Comparison of ENCODE assay signal across 21 cellular contexts in genomic region chr15:38603271-38603670, GRCh38. TPM values are rescaled to one million over a fixed set of nuclear protein-coding genes. Genes with fewer than 3 reads are reported as not detected.
DNase-seq lines count a peak whose midpoint lies in the region; ATAC-seq and TF ChIP-seq lines count a peak whose summit lies in the region.
"Had no signal": no experiment of that assay in that cellular context is flagged by ENCODE, and none has a peak within 500 bp of the region (broad histone marks: within the 10 kb centered on the region; RNA-seq: fewer than 3 reads in every experiment).

No MANE protein-coding gene starts in this region.

- H3K9me3 Mint-ChIP-seq in GM23338 (no peaks in the 10 kb centered on the region; the same call in 2 of the 3 replicates), nephron (no peaks in the 10 kb centered on the region)
- no peaks in the 10 kb centered on the region for H3K9me3 Mint-ChIP-seq in activated CD4-positive, alpha-beta memory T cell treated with anti-CD3 and anti-CD28 coated beads for 36 hours

- H3K79me2 ChIP-seq in GM23338 (replicated peaks; ENCODE audit: insufficient read depth) (no peaks in the 10 kb centered on the region), OCI-LY7 (ENCODE audit: insufficient read depth, low read depth, low read length) (no peaks in the 10 kb centered on the region)

- H3K27ac ChIP-seq in GM23338 (ENCODE audit: low read depth) (no peak overlapping the region), OCI-LY7 (ENCODE audit: low read depth, low read length, poor library complexity, severe bottlenecking) (no peak overlapping the region)
- H3K27ac ChIP-seq: GM23248, SJSA1 had no signal

- H3K4me1 ChIP-seq in GM23338 (ENCODE audit: insufficient read depth): no peaks in the 10 kb centered on the region
- H3K4me1 ChIP-seq in OCI-LY7 (ENCODE audit: insufficient read depth, low read length, poor library complexity, severe bottlenecking): peaks cover 14% of the 10 kb centered on the region
- H3K4me1 ChIP-seq: SJSA1 had no signal

- H3K27ac Mint-ChIP-seq in GM23338: no peak overlapping the region
- peak overlapping the region; percentile 51 to 88 (median 86) for H3K27ac Mint-ChIP-seq in nephron
- no peak overlapping the region for H3K27ac Mint-ChIP-seq in activated CD4-positive, alpha-beta memory T cell treated with anti-CD3 and anti-CD28 coated beads for 36 hours
- H3K27ac Mint-ChIP-seq: CD14-positive monocyte had no signal

- DNase-seq in GM23338 (ENCODE audit: low spot score) (peak; percentile 28), OCI-LY7 (ENCODE audit: low spot score) (no peak), iPS DF 19.7 (ENCODE audit: low read depth, low spot score) (peak; percentile 9), NCI-H1417 treated with DMSO at 0.1 percent for 48 hours (lab: John Stamatoyannopoulos, UW) (no peak)
- no peak for DNase-seq in activated CD4-positive, alpha-beta memory T cell treated with anti-CD3 and anti-CD28 coated beads for 36 hours
- DNase-seq: GDM1, GM23248, NCI-H1092 treated with DMSO at 0.1 percent for 48 hours, NCI-H1694, NCI-H2081, NCI-H2171, NCI-H345, NCI-H524, NCI-H774, OCI-M1 had no signal

- H3K4me2 ChIP-seq in GM23338 (no peak overlapping the region), OCI-LY7 (ENCODE audit: low read length) (peak overlapping the region; percentile 40; the same call in 1 of the 2 replicates)

- ATAC-seq in GM23338: peak; percentile 82
- no peak for ATAC-seq in HG02571 (IDR thresholded peaks at IDR 0.05; ENCODE audit: unreplicated experiment)
- no peak for ATAC-seq in GM21367 (IDR thresholded peaks at IDR 0.05; ENCODE audit: unreplicated experiment)
- ATAC-seq: Right ventricle myocardium inferior had no signal

- H4K20me1 ChIP-seq in GM23338 (replicated peaks; ENCODE audit: insufficient read depth) (no peaks in the 10 kb centered on the region), OCI-LY7 (ENCODE audit: insufficient read depth, low read length) (no peaks in the 10 kb centered on the region)

- TF ChIP-seq CTCF in GM23338 (conservative IDR thresholded peaks at IDR 0.05; ENCODE audit: low read depth in 2 of 2) (peak in 1 of 2 experiments; percentile 40; a peak in 2 of 4 replicates), OCI-LY7 (conservative IDR thresholded peaks at IDR 0.05; ENCODE audit: low read length) (no peak), nephron (IDR thresholded peaks at IDR 0.05; ENCODE audit: unreplicated experiment in 3 of 3) (no peak)

- intact Hi-C loops in OCI-LY7 (cut with micrococcal nuclease; ENCODE audit: unreplicated experiment): no loop called here
- intact Hi-C loops in activated CD4-positive, alpha-beta memory T cell treated with anti-CD3 and anti-CD28 coated beads for 36 hours (cut with micrococcal nuclease): no loop called here

- H3K36me3 Mint-ChIP-seq in GM23338 (ENCODE audit: low read depth) (no peaks in the 10 kb centered on the region), nephron (ENCODE audit: low read depth) (no peaks in the 10 kb centered on the region)
- H3K36me3 Mint-ChIP-seq in activated CD4-positive, alpha-beta memory T cell treated with anti-CD3 and anti-CD28 coated beads for 36 hours: no peaks in the 10 kb centered on the region
- H3K36me3 Mint-ChIP-seq: CD14-positive monocyte had no signal

- H3K9me3 ChIP-seq in OCI-LY7 (ENCODE audit: low read length): no peaks in the 10 kb centered on the region
- H3K9me3 ChIP-seq: SJSA1 had no signal

- H3K9me2 ChIP-seq in GM23338 (ENCODE audit: insufficient read depth) (no peaks in the 10 kb centered on the region), OCI-LY7 (ENCODE audit: insufficient read depth, low read length) (no peaks in the 10 kb centered on the region)

- no peaks in the 10 kb centered on the region for H3K36me3 ChIP-seq in GM23338 (ENCODE audit: insufficient read depth)
- H3K36me3 ChIP-seq in OCI-LY7 (ENCODE audit: insufficient read depth, low read length): no peaks in the 10 kb centered on the region
- H3K36me3 ChIP-seq: SJSA1 had no signal

- no peaks in the 10 kb centered on the region; the same call in 2 of the 3 replicates for H3K4me1 Mint-ChIP-seq in GM23338
- peaks cover 14% of the 10 kb centered on the region for H3K4me1 Mint-ChIP-seq in nephron
- peaks cover 37% of the 10 kb centered on the region for H3K4me1 Mint-ChIP-seq in activated CD4-positive, alpha-beta memory T cell treated with anti-CD3 and anti-CD28 coated beads for 36 hours (ENCODE audit: low read depth)
- H3K4me1 Mint-ChIP-seq: CD14-positive monocyte had no signal

- peak overlapping the region; percentile 53; the same call in 1 of the 2 replicates for H2AFZ ChIP-seq in GM23338
- H2AFZ ChIP-seq in OCI-LY7 (ENCODE audit: low read length): peak overlapping the region; percentile 61; the same call in 1 of the 2 replicates
- H2AFZ ChIP-seq: GM23248 had no signal

- no peak overlapping the region for H3K4me3 Mint-ChIP-seq in GM23338
- no peak overlapping the region for H3K4me3 Mint-ChIP-seq in nephron
- no peak overlapping the region for H3K4me3 Mint-ChIP-seq in activated CD4-positive, alpha-beta memory T cell treated with anti-CD3 and anti-CD28 coated beads for 36 hours
- H3K4me3 Mint-ChIP-seq: CD14-positive monocyte had no signal

- H3K27me3 Mint-ChIP-seq in GM23338 (ENCODE audit: insufficient read depth, low read depth, poor library complexity): no peaks in the 10 kb centered on the region
- no peaks in the 10 kb centered on the region for H3K27me3 Mint-ChIP-seq in nephron (ENCODE audit: low read depth)
- no peaks in the 10 kb centered on the region for H3K27me3 Mint-ChIP-seq in activated CD4-positive, alpha-beta memory T cell treated with anti-CD3 and anti-CD28 coated beads for 36 hours

- POLR2A ChIA-PET in OCI-LY7 (lab: Charles Lee): interaction anchor here (1.1 kb wide), 1 partner anchor 14 kb away, joined by 3 read pairs; no protein-coding TSS in a partner anchor
- POLR2A ChIA-PET in activated CD4-positive, alpha-beta memory T cell treated with anti-CD3 and anti-CD28 coated beads for 36 hours (lab: Charles Lee): interaction anchor here (0.8 to 13.6 kb wide), 2 partner anchors 9 to 40 kb away, joined by 3 to 394 read pairs; partner anchors contain the start of gene RASGRP1

- H3K4me3 ChIP-seq in GM23338: no peak overlapping the region
- no peak overlapping the region for H3K4me3 ChIP-seq in OCI-LY7 (ENCODE audit: low read depth, low read length, poor library complexity, severe bottlenecking)
- H3K4me3 ChIP-seq: GM23248, SJSA1 had no signal

- CTCF ChIA-PET in OCI-LY7 (lab: Charles Lee; ENCODE audit: unreplicated experiment): interaction anchor here (1.3 kb wide), 1 partner anchor 24 kb away, joined by 5 read pairs; no protein-coding TSS in a partner anchor
- CTCF ChIA-PET in activated CD4-positive, alpha-beta memory T cell treated with anti-CD3 and anti-CD28 coated beads for 36 hours (lab: Charles Lee): interaction anchor here (0.9 to 1.3 kb wide), 3 partner anchors 40 to 87 kb away, joined by 3 read pairs; no protein-coding TSS in a partner anchor

- BruUV-seq in OCI-LY7 (replicated peaks; lab: Mats Ljungman, UMichigan): no TSS peak

- no peaks in the 10 kb centered on the region for H3F3A ChIP-seq in GM23338 (replicated peaks; ENCODE audit: low read depth)

- no peaks in the 10 kb centered on the region for H3K27me3 ChIP-seq in GM23338 (ENCODE audit: insufficient read depth)

TF ChIP-seq in GM23338, 12 proteins besides CTCF, POLR2A, EP300 and RAD21 (continues in another document):
- TF ChIP-seq EZH2 (IDR thresholded peaks at IDR 0.05; ENCODE audit: low read depth, unreplicated experiment) (no peak), EZH2phosphoT487 (IDR thresholded peaks at IDR 0.05; ENCODE audit: unreplicated experiment) (no peak), POLR2AphosphoS5 (IDR thresholded peaks at IDR 0.05; ENCODE audit: low read depth) (no peak), REST (IDR thresholded peaks at IDR 0.05; ENCODE audit: unreplicated experiment) (no peak), CREB1 (CRISPR knock-in tag; IDR thresholded peaks at IDR 0.05; ENCODE audit: low read depth) (no peak), STAT1 (IDR thresholded peaks at IDR 0.05; ENCODE audit: unreplicated experiment) (no peak)

RNA-seq across cellular contexts. Expression of gene RASGRP1, which starts 38.7 kb away (rescaled TPM):
- 1.1 and 1.2 TPM in 2 replicates for total RNA-seq in GM23338 (2014; rRNA removed; shearing (Covaris generic))
- polyA plus RNA-seq in GM23338 (2016; fragmentation: Nextera tagmentation; extraction: Ambion mirVana): 0.54 and 1.1 TPM in 2 replicates
- 17.0 and 17.2 TPM in 2 replicates for total RNA-seq in OCI-LY7 (2014; rRNA removed; shearing (Covaris generic))
- 6.1 and 12.9 TPM in 2 replicates for total RNA-seq in OCI-LY7 (2022)
- 100 to 1,000 TPM; 167 to 174 TPM for total RNA-seq in activated CD4-positive, alpha-beta memory T cell treated with anti-CD3 and anti-CD28 coated beads for 36 hours
- total RNA-seq: SJSA1 had no signal

Comparison
In these comparisons a context has a peak if more than half of its experiments do, and no peak if none do; other contexts are left out.
1. DNase-seq: peak in GM23338 (single experiment) and iPS DF 19.7 (single experiment); none in OCI-LY7 (single experiment), activated CD4-positive, alpha-beta memory T cell treated with anti-CD3 and anti-CD28 coated beads for 36 hours (single experiment) and NCI-H1417 treated with DMSO at 0.1 percent for 48 hours (single experiment).
2. H3K27ac Mint-ChIP-seq: peak in nephron (3 of 3); none in GM23338 (single experiment) and activated CD4-positive, alpha-beta memory T cell treated with anti-CD3 and anti-CD28 coated beads for 36 hours (single experiment).
3. RNA of gene RASGRP1, which starts 38.7 kb away (total RNA-seq): 167 to 174 TPM in activated CD4-positive, alpha-beta memory T cell treated with anti-CD3 and anti-CD28 coated beads for 36 hours; 6.1 to 17.2 TPM in OCI-LY7 and 1.1 to 1.2 TPM in GM23338; every median in the first group is over 4 times any median in the second.